10 cellular contexts compared by ENCODE assay signal in genomic region chr14:35339761-35340406, GRCh38. TPM values are rescaled to one million over a fixed set of nuclear protein-coding genes. Genes with fewer than 3 reads are reported as not detected.
DNase-seq lines count a peak whose midpoint lies in the region; ATAC-seq and TF ChIP-seq lines count a peak whose summit lies in the region.
"Had no signal": no experiment of that assay in that cellular context is flagged by ENCODE, and none has a peak within 500 bp of the region (broad histone marks: within the 10 kb centered on the region; RNA-seq: fewer than 3 reads in every experiment).

No MANE protein-coding gene starts in this region.

- intact Hi-C loops in adrenal gland (cut with DNase I): loop anchor here (2.0 to 10.0 kb wide), 2 partner anchors 63 to 65 kb away; partner anchors contain the start of gene NFKBIA (in 1 of the 2)

- peak overlapping the region; percentile 28 to 99 (median 78) for H3K27ac ChIP-seq in adrenal gland
- H3K27ac ChIP-seq: WERI-Rb-1 had no signal

- no peaks in the 10 kb centered on the region for H3K36me3 ChIP-seq in adrenal gland (replicated peaks in 1 of 2)
- H3K36me3 ChIP-seq: pancreas, WERI-Rb-1 had no signal

- DNase-seq in adrenal gland (peak in 3 of 7 donors; percentile 45 to 64 (median 48)), pons (ENCODE audit: low spot score) (peak; percentile 53), superior temporal gyrus (ENCODE audit: extremely low spot score) (no peak), cerebellum (ENCODE audit: low spot score) (no peak), iPS-NIHi11 (ENCODE audit: low spot score) (no peak)
- DNase-seq in central memory CD4-positive, alpha-beta T cell: no peak
- DNase-seq: WERI-Rb-1 had no signal

- no peak overlapping the region for H3K4me3 ChIP-seq in adrenal gland
- H3K4me3 ChIP-seq: pancreas had no signal

- H3K4me1 ChIP-seq in adrenal gland (replicated peaks in 1 of 2): peaks cover 53 to 73% of the 10 kb centered on the region in 2 donors

- TF ChIP-seq POLR2A in GM18505 (IDR thresholded peaks at IDR 0.05; ENCODE audit: borderline replicate concordance, extremely low read depth, insufficient read depth, insufficient read length) (no peak), adrenal gland (IDR thresholded peaks at IDR 0.05) (no peak)

- H3K27me3 ChIP-seq in adrenal gland: no peaks in the 10 kb centered on the region
- H3K27me3 ChIP-seq: pancreas had no signal

- ATAC-seq in GM18505 (IDR thresholded peaks at IDR 0.05; ENCODE audit: unreplicated experiment) (peak; percentile 45), HG03103 (IDR thresholded peaks at IDR 0.05; ENCODE audit: low read depth, unreplicated experiment) (peak; percentile 65)
- ATAC-seq: pancreas had no signal

- WGBS in adrenal gland, 4 donors: 64 to 80% (median 66%) methylated on average over 7 to 12 of the region's 12 CpGs

- H3K9me3 ChIP-seq in adrenal gland (replicated peaks in 1 of 3): no peaks in the 10 kb centered on the region
- H3K9me3 ChIP-seq: pancreas had no signal

- TF ChIP-seq CTCF in adrenal gland (IDR thresholded peaks at IDR 0.05): no peak

RNA-seq across cellular contexts. Expression of gene PSMA6, which starts 47.7 kb away (rescaled TPM):
- 100 to 1,000 TPM; 114 to 323 (median 185) TPM for total RNA-seq in adrenal gland
- polyA plus RNA-seq in adrenal gland: 100 to 1,000 TPM; 119 to 393 (median 120) TPM
- 87.9 TPM for total RNA-seq in cerebellum
